ENCODE assay signal across 24 cellular contexts in genomic region chr13:38980628-38981078, GRCh38. TPM values are rescaled to one million over a fixed set of nuclear protein-coding genes. Genes with fewer than 3 reads are reported as not detected.
A peak's percentile ranks its signal among the peaks of the same experiment; 100 is the strongest.
DNase-seq lines count a peak whose midpoint lies in the region; ATAC-seq and TF ChIP-seq lines count a peak whose summit lies in the region.
"Had no signal": no experiment of that assay in that cellular context is flagged by ENCODE, and none has a peak within 500 bp of the region (broad histone marks: within the 10 kb centered on the region; RNA-seq: fewer than 3 reads in every experiment).

No MANE protein-coding gene starts in this region.

- DNase-seq in left ventricle myocardium inferior (no peak), right atrium auricular region (ENCODE audit: low spot score) (no peak), WTC11 (ENCODE audit: low spot score) (no peak), foreskin melanocyte (peak; percentile 7), thyroid gland (no peak), NCI-H446 treated with DMSO at 0.1 percent for 48 hours (lab: John Stamatoyannopoulos, UW) (no peak), Caco-2 (no peak)
- DNase-seq in effector memory CD8-positive, alpha-beta T cell, result no peak
- DNase-seq: activated naive CD4-positive, alpha-beta T cell treated with anti-CD3 and anti-CD28 coated beads for 36 hours; DMS79 treated with DMSO at 0.1 percent for 48 hours; H9; kidney glomerular epithelial cell; NCI-H1694 treated with DMSO at 0.1 percent for 48 hours; NCI-H526 treated with DMSO at 0.1 percent for 48 hours; PC-3; SIG-M5 had no signal

- H3K4me1 ChIP-seq in left ventricle myocardium inferior (no peaks in the 10 kb centered on the region), right atrium auricular region (no peaks in the 10 kb centered on the region), thyroid gland (no peaks in the 10 kb centered on the region), Caco-2 (peaks cover 9% of the 10 kb centered on the region; the same call in 1 of the 2 replicates)
- H3K4me1 ChIP-seq: gastrocnemius medialis had no signal

- H3K27me3 ChIP-seq in left ventricle myocardium inferior (ENCODE audit: low read depth) (peaks cover 21% of the 10 kb centered on the region), right atrium auricular region (no peaks in the 10 kb centered on the region), thyroid gland (no peaks in the 10 kb centered on the region), Caco-2 (replicated peaks; ENCODE audit: control insufficient read depth, insufficient read depth, low read length) (no peaks in the 10 kb centered on the region)
- H3K27me3 ChIP-seq: gastrocnemius medialis, neutrophil had no signal

- H3K27me3 Mint-ChIP-seq in WTC11 (ENCODE audit: low read depth), result no peaks in the 10 kb centered on the region; the same call in 1 of the 2 replicates
- H3K27me3 Mint-ChIP-seq in effector memory CD8-positive, alpha-beta T cell, result peaks cover 11 to 21% of the 10 kb centered on the region in 2 donors
- H3K27me3 Mint-ChIP-seq in Caco-2 (ENCODE audit: insufficient read depth, unreplicated experiment), result no peaks in the 10 kb centered on the region

- H3K4me1 Mint-ChIP-seq in WTC11 (peaks cover 16% of the 10 kb centered on the region), Caco-2 (ENCODE audit: low read depth, unreplicated experiment) (no peaks in the 10 kb centered on the region)
- no peaks in the 10 kb centered on the region for H3K4me1 Mint-ChIP-seq in effector memory CD8-positive, alpha-beta T cell (ENCODE audit: low read depth in 2 of 2)

- no TSS peak for BruUV-seq in Caco-2 (replicated peaks; lab: Mats Ljungman, UMichigan)

- 66 to 69% methylated on average over 3 of the region's 3 CpGs for WGBS in thyroid gland, 2 donors

- H3K27ac Mint-ChIP-seq in WTC11 (peak overlapping the region; percentile 2; the same call in 1 of the 2 replicates), Caco-2 (ENCODE audit: unreplicated experiment) (no peak overlapping the region)
- H3K27ac Mint-ChIP-seq in effector memory CD8-positive, alpha-beta T cell, result no peak overlapping the region
- H3K27ac Mint-ChIP-seq: activated naive CD4-positive, alpha-beta T cell treated with anti-CD3 and anti-CD28 coated beads for 36 hours; T-helper 1 cell treated with Interleukin-12 subunit alpha and Interleukin-12 subunit beta and Interleukin-4 antibody, amounts not matched to agents 30 μg/mL and 1 μg/mL, for 36 hours had no signal

- TF ChIP-seq CTCF in left ventricle myocardium inferior (IDR thresholded peaks at IDR 0.05; ENCODE audit: borderline replicate concordance) (no peak), right atrium auricular region (IDR thresholded peaks at IDR 0.05) (no peak), WTC11 (IDR thresholded peaks at IDR 0.05) (no peak), thyroid gland (IDR thresholded peaks at IDR 0.05) (no peak), Caco-2 (IDR thresholded peaks at IDR 0.05; ENCODE audit: insufficient read depth in 1 of 2, low read depth in 1 of 2, low read length in 1 of 2, severe bottlenecking in 1 of 2, unreplicated experiment in 1 of 2) (no peak)

- peak overlapping the region; percentile 50 for H3K27ac ChIP-seq in left ventricle myocardium inferior (replicated peaks)
- H3K27ac ChIP-seq in right atrium auricular region, result no peak overlapping the region
- no peak overlapping the region for H3K27ac ChIP-seq in thyroid gland
- H3K27ac ChIP-seq: C4-2B, gastrocnemius medialis, neutrophil had no signal

- intact Hi-C loops in left ventricle myocardium inferior (cut with micrococcal nuclease), result no loop called here
- intact Hi-C loops in thyroid gland (cut with DNase I), result no loop called here
- intact Hi-C loops in Caco-2 (cut with micrococcal nuclease; ENCODE audit: unreplicated experiment), result no loop called here

- H3K36me3 Mint-ChIP-seq in WTC11 (peaks cover 23% of the 10 kb centered on the region), Caco-2 (ENCODE audit: insufficient read depth, unreplicated experiment) (peaks cover 6% of the 10 kb centered on the region)
- no peaks in the 10 kb centered on the region for H3K36me3 Mint-ChIP-seq in effector memory CD8-positive, alpha-beta T cell (ENCODE audit: insufficient read depth)

- CTCF ChIA-PET in WTC11 (lab: Charles Lee) (interaction anchor here (1.1 to 1.2 kb wide), 2 partner anchors 635 to 636 kb away, joined by 3 read pairs; no protein-coding TSS in a partner anchor), Caco-2 (lab: Charles Lee) (no interaction called here)

- TF ChIP-seq POLR2A in thyroid gland (IDR thresholded peaks at IDR 0.05), result no peak

- H3K9me3 Mint-ChIP-seq in WTC11 (peaks cover 25% of the 10 kb centered on the region), Caco-2 (ENCODE audit: unreplicated experiment) (peaks cover 15% of the 10 kb centered on the region)
- H3K9me3 Mint-ChIP-seq in effector memory CD8-positive, alpha-beta T cell, result peaks cover 6 to 8% of the 10 kb centered on the region in 2 donors

- H3K4me3 ChIP-seq in left ventricle myocardium inferior (no peak overlapping the region), right atrium auricular region (no peak overlapping the region), thyroid gland (replicated peaks in 1 of 3) (no peak overlapping the region), Caco-2 (ENCODE audit: low read depth, low read length) (no peak overlapping the region)
- H3K4me3 ChIP-seq: gastrocnemius medialis had no signal

- H3K9me3 ChIP-seq in left ventricle myocardium inferior (replicated peaks) (peaks cover 24% of the 10 kb centered on the region), right atrium auricular region (peaks cover 0 to 17% of the 10 kb centered on the region in 2 donors), thyroid gland (no peaks in the 10 kb centered on the region), Caco-2 (peaks cover 9% of the 10 kb centered on the region; the same call in 1 of the 2 replicates)
- H3K9me3 ChIP-seq: gastrocnemius medialis, neutrophil had no signal

- H3K36me3 ChIP-seq in left ventricle myocardium inferior (peaks cover 3% of the 10 kb centered on the region), right atrium auricular region (no peaks in the 10 kb centered on the region), thyroid gland (no peaks in the 10 kb centered on the region), Caco-2 (ENCODE audit: control insufficient read depth, insufficient read depth, low read length) (no peaks in the 10 kb centered on the region)
- H3K36me3 ChIP-seq: gastrocnemius medialis, neutrophil had no signal

- ATAC-seq in WTC11, result peak; percentile 36
- ATAC-seq in effector memory CD8-positive, alpha-beta T cell (replicated peaks), result no peak
- ATAC-seq: PC-3 had no signal

- POLR2A ChIA-PET in WTC11 (lab: Charles Lee), result no interaction called here
- POLR2A ChIA-PET in Caco-2 (lab: Charles Lee), result no interaction called here

- H3K4me3 Mint-ChIP-seq in WTC11, result no peak overlapping the region
- H3K4me3 Mint-ChIP-seq in effector memory CD8-positive, alpha-beta T cell, result no peak overlapping the region
- no peak overlapping the region for H3K4me3 Mint-ChIP-seq in Caco-2 (ENCODE audit: unreplicated experiment)
- H3K4me3 Mint-ChIP-seq: activated naive CD4-positive, alpha-beta T cell treated with anti-CD3 and anti-CD28 coated beads for 36 hours; H9; T-helper 1 cell treated with Interleukin-12 subunit alpha and Interleukin-12 subunit beta and Interleukin-4 antibody, amounts not matched to agents 30 μg/mL and 1 μg/mL, for 36 hours had no signal

TF ChIP-seq in WTC11, 78 proteins besides CTCF, POLR2A, EP300 and RAD21:
- TF ChIP-seq SP1 (CRISPR knock-in tag; conservative IDR thresholded peaks at IDR 0.05) (no peak), NFATC4 (CRISPR knock-in tag; IDR thresholded peaks at IDR 0.05) (no peak), ZNF219 (CRISPR knock-in tag; IDR thresholded peaks at IDR 0.05; ENCODE audit: borderline replicate concordance) (no peak)

RNA-seq across cellular contexts. Expression of gene STOML3, which starts 10.0 kb away (rescaled TPM):
- total RNA-seq in left ventricle myocardium inferior, result not detected
- total RNA-seq in right atrium auricular region, result not detected
- not detected in 3 replicates for total RNA-seq in WTC11 (2021)
- not detected for total RNA-seq in thyroid gland
- total RNA-seq in Caco-2 (2022), result 0.16 and 0.43 TPM in 2 replicates
- total RNA-seq: activated naive CD4-positive, alpha-beta T cell treated with anti-CD3 and anti-CD28 coated beads for 36 hours; gastrocnemius medialis; H9; HepG2; M059J; mesenteric fat pad; PC-3; renal cortical epithelial cell had no signal

RNA-seq across cellular contexts. Expression of gene PROSER1, which starts 57.2 kb away (rescaled TPM):
- total RNA-seq in left ventricle myocardium inferior (14.2 TPM), right atrium auricular region (1 to 10 TPM; 7.8 to 8.9 TPM), WTC11 (2021) (73.6 to 94.6 TPM (median 74.3 TPM) in 3 replicates), thyroid gland (10 to 100 TPM; 22.7 to 63.6 (median 30.7) TPM), Caco-2 (2022) (75.6 and 85.0 TPM in 2 replicates)

RNA-seq across cellular contexts. Expression of gene NHLRC3, which starts 57.6 kb away (rescaled TPM):
- total RNA-seq in left ventricle myocardium inferior (11.8 TPM), right atrium auricular region (1 to 10 TPM; 5.1 to 8.6 TPM), WTC11 (2021) (17.2 to 19.9 TPM (median 18.8 TPM) in 3 replicates), thyroid gland (10 to 100 TPM; 31.0 to 46.4 (median 38.5) TPM), Caco-2 (2022) (35.8 and 38.1 TPM in 2 replicates)
